ENCODE assay signal across 9 cellular contexts in genomic region chr20:41149679-41150131, GRCh38. TPM values are rescaled to one million over a fixed set of nuclear protein-coding genes. Genes with fewer than 3 reads are reported as not detected.
DNase-seq lines count a peak whose midpoint lies in the region; ATAC-seq and TF ChIP-seq lines count a peak whose summit lies in the region.
"Had no signal": no experiment of that assay in that cellular context is flagged by ENCODE, and none has a peak within 500 bp of the region (broad histone marks: within the 10 kb centered on the region; RNA-seq: fewer than 3 reads in every experiment).

No MANE protein-coding gene starts in this region.

- DNase-seq in activated T-cell treated with anti-CD3 and anti-CD28 coated beads, Interleukin-2, amount 50 U/mL, for 4 hours, result no peak
- no peak for DNase-seq in activated T-cell treated with anti-CD3 and anti-CD28 coated beads, Interleukin-2, amount 50 U/mL, for 48 hours
- DNase-seq in T-cell, result no peak
- peak; percentile 83 for DNase-seq in fibroblast of mammary gland (ENCODE audit: low read depth)
- no peak for DNase-seq in stimulated activated naive CD8-positive, alpha-beta T cell treated with anti-CD3 and anti-CD28 coated beads, Interleukin-15, Interleukin-2, amounts not matched to agents 100 U/mL and 50 U/mL, for 24 hours
- no peak for DNase-seq in NCI-H524 treated with DMSO at 0.1 percent for 48 hours (lab: John Stamatoyannopoulos, UW)
- no peak for DNase-seq in NCI-H524 (lab: John Stamatoyannopoulos, UW)
- DNase-seq: NCI-H1436 treated with DMSO at 0.1 percent for 48 hours had no signal

- peaks cover 95% of the 10 kb centered on the region for H3K4me1 Mint-ChIP-seq in activated T-cell treated with anti-CD3 and anti-CD28 coated beads, Interleukin-2, amount 50 U/mL, for 4 hours (ENCODE audit: low read depth)
- peaks cover 95 to 100% (median 96%) of the 10 kb centered on the region in 3 donors for H3K4me1 Mint-ChIP-seq in T-cell

- H3K27me3 Mint-ChIP-seq in activated T-cell treated with anti-CD3 and anti-CD28 coated beads, Interleukin-2, amount 50 U/mL, for 4 hours (ENCODE audit: low read depth), result no peaks in the 10 kb centered on the region
- H3K27me3 Mint-ChIP-seq in T-cell, result no peaks in the 10 kb centered on the region

- peak; percentile 28 to 46 for ATAC-seq in activated T-cell treated with anti-CD3 and anti-CD28 coated beads, Interleukin-2, amount 50 U/mL, for 4 hours
- no peak for ATAC-seq in T-cell (replicated peaks in 1 of 4)
- ATAC-seq in stimulated activated naive CD8-positive, alpha-beta T cell treated with anti-CD3 and anti-CD28 coated beads, Interleukin-15, Interleukin-2, amounts not matched to agents 100 U/mL and 50 U/mL, for 24 hours, result peak; percentile 48
- ATAC-seq in GM18502 (IDR thresholded peaks at IDR 0.05; ENCODE audit: poor library complexity, unreplicated experiment), result no peak

- H3K4me3 ChIP-seq in fibroblast of mammary gland (ENCODE audit: control insufficient read depth, low read depth, low read length), result no peak overlapping the region

- peaks cover 8% of the 10 kb centered on the region for H3K36me3 Mint-ChIP-seq in activated T-cell treated with anti-CD3 and anti-CD28 coated beads, Interleukin-2, amount 50 U/mL, for 4 hours (ENCODE audit: insufficient read depth)
- peaks cover 1% of the 10 kb centered on the region for H3K36me3 Mint-ChIP-seq in T-cell

- CTCF ChIA-PET in T-cell (lab: Charles Lee), result interaction anchor here (1.0 to 1.5 kb wide), 2 partner anchors 8 to 13 kb away, joined by 4 to 5 read pairs; no protein-coding TSS in a partner anchor

- no peaks in the 10 kb centered on the region for H3K9me3 Mint-ChIP-seq in activated T-cell treated with anti-CD3 and anti-CD28 coated beads, Interleukin-2, amount 50 U/mL, for 4 hours
- H3K9me3 Mint-ChIP-seq in T-cell, result no peaks in the 10 kb centered on the region

- no peak for TF ChIP-seq CTCF in fibroblast of mammary gland (conservative IDR thresholded peaks at IDR 0.05; ENCODE audit: control insufficient read depth, insufficient read depth, low read depth, low read length)

- H3K4me3 Mint-ChIP-seq in activated T-cell treated with anti-CD3 and anti-CD28 coated beads, Interleukin-2, amount 50 U/mL, for 4 hours, result peak overlapping the region; percentile 19
- H3K4me3 Mint-ChIP-seq in T-cell, result peak overlapping the region in 2 of 3 donors; percentile 6 to 89

- POLR2A ChIA-PET in T-cell (lab: Charles Lee), result interaction anchor here in 1 of 2 donors (0.7 kb wide), 1 partner anchor 23 kb away, joined by 3 read pairs; no protein-coding TSS in a partner anchor

- peak overlapping the region; percentile 95 to 97 for H3K27ac Mint-ChIP-seq in T-cell

RNA-seq across cellular contexts. Expression of gene PLCG1, which starts 12.4 kb away (rescaled TPM):
- total RNA-seq in activated T-cell treated with anti-CD3 and anti-CD28 coated beads, Interleukin-2, amount 50 U/mL, for 4 hours, result 100 to 1,000 TPM in 1 of 3 donors, 10 to 100 TPM in 2; 89.1 to 104 (median 91.3) TPM
- 100 to 1,000 TPM; 390 to 589 (median 444) TPM for total RNA-seq in T-cell

Comparison
In these comparisons a context has a peak if more than half of its experiments do, and no peak if none do; other contexts are left out.
1. ATAC-seq: peak in activated T-cell treated with anti-CD3 and anti-CD28 coated beads, Interleukin-2, amount 50 U/mL, for 4 hours (2 of 2) and stimulated activated naive CD8-positive, alpha-beta T cell treated with anti-CD3 and anti-CD28 coated beads, Interleukin-15, Interleukin-2, amounts not matched to agents 100 U/mL and 50 U/mL, for 24 hours (single experiment); none in T-cell (0 of 4) and GM18502 (single experiment).